Comparison of ENCODE assay signal across 1 cellular context in genomic region chr15:84734794-84735479, GRCh38.
TF ChIP-seq lines count a peak whose summit lies in the region.

No MANE protein-coding gene starts in this region.

TF ChIP-seq in K562, 482 proteins besides CTCF, POLR2A, EP300 and RAD21 (continued from another document and continues in another):
- TF ChIP-seq ZNF407 (IDR thresholded peaks at IDR 0.05; ENCODE audit: low read depth) (no peak), SAFB2 (IDR thresholded peaks at IDR 0.05; ENCODE audit: borderline replicate concordance, low read depth, low read length, severe bottlenecking) (no peak), E2F6 (IDR thresholded peaks at IDR 0.05; ENCODE audit: borderline replicate concordance in 1 of 2, extremely low read depth in 1 of 2, insufficient read depth in 1 of 2, insufficient read length in 1 of 2, low read depth in 1 of 2, low read length in 1 of 2, poor library complexity in 1 of 2, severe bottlenecking in 1 of 2) (no peak), DMBX1 (CRISPR knock-in tag; IDR thresholded peaks at IDR 0.05; ENCODE audit: borderline replicate concordance) (peak; percentile 13; the same call in 1 of the 2 replicates), NR2C1 (IDR thresholded peaks at IDR 0.05) (peak; percentile 34; the same call in 1 of the 2 replicates), NR2C1 (tag; IDR thresholded peaks at IDR 0.05) (no peak), ATF2 (CRISPR knock-in tag; IDR thresholded peaks at IDR 0.05) (no peak), CBX3 (IDR thresholded peaks at IDR 0.05; ENCODE audit: borderline replicate concordance in 1 of 2, low read length in 2 of 2) (peak in 1 of 2 experiments; percentile 58; a peak in 1 of 3 replicates), ZBTB2 (IDR thresholded peaks at IDR 0.05) (peak; percentile 81), ARID2 (IDR thresholded peaks at IDR 0.05) (peak; percentile 42; the same call in 1 of the 2 replicates), TFE3 (CRISPR knock-in tag; IDR thresholded peaks at IDR 0.05) (no peak), BRF1 (IDR thresholded peaks at IDR 0.05; ENCODE audit: borderline replicate concordance, extremely low read depth, insufficient read length) (no peak), ZNF668 (CRISPR knock-in tag; IDR thresholded peaks at IDR 0.05) (0 out of 2 replicates have a peak, but pooled peaks have one; percentile 44), CHCHD3 (CRISPR knock-in tag; IDR thresholded peaks at IDR 0.05) (no peak), POLR2H (tag; IDR thresholded peaks at IDR 0.05; ENCODE audit: low read depth) (peak; percentile 66), CSDE1 (IDR thresholded peaks at IDR 0.05) (peak in 1 of 2 experiments; percentile 19; a peak in 1 of 4 replicates), MAFK (IDR thresholded peaks at IDR 0.05; ENCODE audit: low read length) (no peak; the same call in 1 of the 2 replicates), TOE1 (IDR thresholded peaks at IDR 0.05; ENCODE audit: borderline replicate concordance) (peak; percentile 82), TOE1 (CRISPR knock-in tag; IDR thresholded peaks at IDR 0.05; ENCODE audit: borderline replicate concordance, low read depth) (no peak), ZNF253 (CRISPR knock-in tag; conservative IDR thresholded peaks at IDR 0.05) (no peak), SP1 (CRISPR knock-in tag; IDR thresholded peaks at IDR 0.05) (peak; percentile 68; the same call in 1 of the 2 replicates), TCF3 (CRISPR knock-in tag; IDR thresholded peaks at IDR 0.05) (peak; percentile 46), RFX5 (IDR thresholded peaks at IDR 0.05; ENCODE audit: low read depth, low read length) (no peak), DPF2 (IDR thresholded peaks at IDR 0.05) (peak; percentile 97), BCLAF1 (IDR thresholded peaks at IDR 0.05; ENCODE audit: borderline replicate concordance in 1 of 2, control insufficient read depth in 1 of 2, low read depth in 2 of 2, low read length in 1 of 2) (no peak), DACH1 (IDR thresholded peaks at IDR 0.05; ENCODE audit: partially characterized antibody) (no peak), NCOA4 (IDR thresholded peaks at IDR 0.05; ENCODE audit: partially characterized antibody) (peak; percentile 27), TRIM28 (IDR thresholded peaks at IDR 0.05) (peak; percentile 82; the same call in 1 of the 2 replicates), ZFP91 (CRISPR knock-in tag; IDR thresholded peaks at IDR 0.05) (0 out of 2 replicates have a peak, but pooled peaks have one; percentile 12), ID3 (CRISPR knock-in tag; IDR thresholded peaks at IDR 0.05) (no peak), ID3 (tag; IDR thresholded peaks at IDR 0.05) (no peak; the same call in 1 of the 2 replicates), DEAF1 (CRISPR knock-in tag; IDR thresholded peaks at IDR 0.05) (no peak), MTA1 (IDR thresholded peaks at IDR 0.05; ENCODE audit: borderline replicate concordance) (peak; percentile 91; the same call in 1 of the 2 replicates), NR1H2 (CRISPR knock-in tag; IDR thresholded peaks at IDR 0.05) (no peak)
